Comparison of ENCODE assay signal across 9 cellular contexts in genomic region chr6:132483779-132484679, GRCh38. TPM values are rescaled to one million over a fixed set of nuclear protein-coding genes. Genes with fewer than 3 reads are reported as not detected.
DNase-seq lines count a peak whose midpoint lies in the region; ATAC-seq, FAIRE-seq and TF ChIP-seq lines count a peak whose summit lies in the region.
"Had no signal": no experiment of that assay in that cellular context is flagged by ENCODE, and none has a peak within 500 bp of the region (broad histone marks: within the 10 kb centered on the region; RNA-seq: fewer than 3 reads in every experiment).

No MANE protein-coding gene starts in this region.

- H3K79me2 ChIP-seq in Karpas-422 (ENCODE audit: low read length) = peaks cover 95% of the 10 kb centered on the region
- peaks cover 75% of the 10 kb centered on the region for H3K79me2 ChIP-seq in GM12878 (ENCODE audit: control insufficient read depth, insufficient read depth, low read length)

- H3K4me3 Mint-ChIP-seq in activated CD4-positive, alpha-beta T cell treated with anti-CD3 and anti-CD28 coated beads for 36 hours = no peak overlapping the region

- FAIRE-seq in GM12878 (lab: Jason Lieb, UNC) = peak; percentile 47

- H3K27me3 Mint-ChIP-seq in activated CD4-positive, alpha-beta T cell treated with anti-CD3 and anti-CD28 coated beads for 36 hours = no peaks in the 10 kb centered on the region

- H3K36me3 ChIP-seq in Karpas-422 (ENCODE audit: insufficient read depth, low read length) = peaks cover 49% of the 10 kb centered on the region
- peaks cover 2 to 18% of the 10 kb centered on the region in 2 experiments for H3K36me3 ChIP-seq in GM12878 (ENCODE audit: control insufficient read depth in 2 of 2, insufficient read depth in 2 of 2, low read length in 1 of 2)
- H3K36me3 ChIP-seq in iPS DF 6.9 (ENCODE audit: control insufficient read depth, insufficient read depth, low read length) = no peaks in the 10 kb centered on the region

- in situ Hi-C loops in GM12878 (cut with MboI) = loop anchor here (5.0 to 10.0 kb wide), 3 partner anchors 179 to 567 kb away; no protein-coding TSS in a partner anchor

- H3K27me3 ChIP-seq in Karpas-422 (ENCODE audit: low read length) = no peaks in the 10 kb centered on the region
- no peaks in the 10 kb centered on the region for H3K27me3 ChIP-seq in GM12878 (replicated peaks in 1 of 2; ENCODE audit: control insufficient read depth in 2 of 2, insufficient read depth in 2 of 2, low read length in 1 of 2)
- H3K27me3 ChIP-seq in iPS DF 6.9 (ENCODE audit: control insufficient read depth, insufficient read depth, low read length) = no peaks in the 10 kb centered on the region

- CTCF ChIA-PET in activated CD4-positive, alpha-beta T cell treated with anti-CD3 and anti-CD28 coated beads for 36 hours (lab: Charles Lee) = interaction anchor here (0.7 to 10.5 kb wide), 22 partner anchors 9 to 217 kb away, joined by 3 to 228 read pairs (median 5); partner anchors contain the start of gene STX7
- CTCF ChIA-PET in GM12878 (lab: Yijun Ruan, JAX) = interaction anchor here (0.7 to 11.0 kb wide), 39 partner anchors 9 to 339 kb away, joined by 3 to 263 read pairs (median 4); partner anchors contain the start of gene STX7

- TF ChIP-seq EP300 in GM12878 (IDR thresholded peaks at IDR 0.05; ENCODE audit: borderline replicate concordance in 1 of 2, control insufficient read depth in 1 of 2, low read depth in 2 of 2, low read length in 2 of 2) = no peak

- TF ChIP-seq RAD21 in GM12878 (IDR thresholded peaks at IDR 0.05; ENCODE audit: insufficient read depth, low read depth, low read length) = peak; percentile 92

- peak overlapping the region; percentile 35 for H3K4me3 ChIP-seq in Karpas-422 (ENCODE audit: low read length)
- H3K4me3 ChIP-seq in GM12878 = no peak overlapping the region
- no peak overlapping the region for H3K4me3 ChIP-seq in iPS DF 6.9 (ENCODE audit: low read length)

- no peaks in the 10 kb centered on the region for H3K9me3 Mint-ChIP-seq in activated CD4-positive, alpha-beta T cell treated with anti-CD3 and anti-CD28 coated beads for 36 hours (ENCODE audit: low read depth)

- no peaks in the 10 kb centered on the region for H3K9me2 ChIP-seq in Karpas-422 (replicated peaks; ENCODE audit: insufficient read depth, low read length)

- BruUV-seq in GM12878 (replicated peaks; lab: Mats Ljungman, UMichigan) = no TSS peak

- peaks cover 4% of the 10 kb centered on the region for H3K36me3 Mint-ChIP-seq in activated CD4-positive, alpha-beta T cell treated with anti-CD3 and anti-CD28 coated beads for 36 hours (ENCODE audit: low read depth)

- H3K9me3 ChIP-seq in Karpas-422 (ENCODE audit: low read length) = peaks cover 3% of the 10 kb centered on the region
- H3K9me3 ChIP-seq in GM12878 (replicated peaks; ENCODE audit: control insufficient read depth, insufficient read depth, low read length) = no peaks in the 10 kb centered on the region; the same call in 1 of the 3 replicates
- no peaks in the 10 kb centered on the region for H3K9me3 ChIP-seq in iPS DF 6.9 (ENCODE audit: control insufficient read depth, insufficient read depth, low read length)

- peak; percentile 55 for DNase-seq in activated CD4-positive, alpha-beta T cell treated with anti-CD3 and anti-CD28 coated beads for 36 hours
- no peak for DNase-seq in activated CD4-positive, alpha-beta T cell treated with anti-CD3 and anti-CD28 coated beads for 1 hour
- peak; percentile 93 for DNase-seq in Karpas-422
- peak; percentile 71 for DNase-seq in RPMI7951 (ENCODE audit: low read depth)
- DNase-seq in GM12878 (ENCODE audit: low read depth, low spot score) = peak; percentile 37
- peak; percentile 22 for DNase-seq in iPS DF 6.9 (ENCODE audit: low read depth, low spot score)
- peak; percentile 23 to 52 for DNase-seq in stimulated activated CD4-positive, alpha-beta T cell treated with anti-CD3 and anti-CD28 coated beads, Interleukin-2, amount 100 ng/mL, for 24 hours

- intact Hi-C loops in activated CD4-positive, alpha-beta T cell treated with anti-CD3 and anti-CD28 coated beads for 36 hours (cut with DNase I, micrococcal nuclease) = loop anchor here (1.0 to 10.0 kb wide), 5 partner anchors 82 to 567 kb away; partner anchors contain the start of gene MOXD1 (in 1 of the 2)
- intact Hi-C loops in GM12878 (cut with micrococcal nuclease; ENCODE audit: unreplicated experiment) = loop anchor here (1.0 to 10.0 kb wide), 4 partner anchors 117 to 569 kb away; no protein-coding TSS in a partner anchor

- H3K27ac ChIP-seq in Karpas-422 (ENCODE audit: low read length) (peak overlapping the region; percentile 88), GM12878 (ENCODE audit: control insufficient read depth, insufficient read depth) (no peak overlapping the region), iPS DF 6.9 (ENCODE audit: low read length) (no peak overlapping the region)

- TF ChIP-seq POLR2A in GM12878 (IDR thresholded peaks at IDR 0.05; ENCODE audit: low read depth, low read length) = no peak

- peaks cover 56% of the 10 kb centered on the region for H3K4me1 ChIP-seq in Karpas-422 (ENCODE audit: low read length)
- H3K4me1 ChIP-seq in GM12878 (ENCODE audit: control insufficient read depth, insufficient read depth, low read length) = peaks cover 31% of the 10 kb centered on the region
- H3K4me1 ChIP-seq in iPS DF 6.9 (ENCODE audit: control insufficient read depth, insufficient read depth, low read length) = no peaks in the 10 kb centered on the region

- WGBS in GM12878 (ENCODE audit: insufficient coverage, insufficient replicate concordance, low lambda C conversion rate, missing lambda C conversion rate) = 17% methylated on average over 9 of the region's 9 CpGs
- no CpG with 5 or more reads among the region's 9 CpGs for WGBS in iPS DF 6.9 (ENCODE audit: insufficient coverage, insufficient read length)

- SMC1A ChIA-PET in GM12878 (lab: Charles Lee; ENCODE audit: uncharacterized antibody, unreplicated experiment) = interaction anchor here (0.5 to 8.8 kb wide), 31 partner anchors 9 to 215 kb away, joined by 3 to 121 read pairs (median 3); partner anchors contain the start of gene STX7

- POLR2A ChIA-PET in activated CD4-positive, alpha-beta T cell treated with anti-CD3 and anti-CD28 coated beads for 36 hours (lab: Charles Lee) = interaction anchor here (0.6 kb wide), 1 partner anchor 1459 kb away, joined by 3 read pairs; no protein-coding TSS in a partner anchor
- POLR2A ChIA-PET in GM12878 (lab: Charles Lee) = interaction anchor here (0.8 to 1.8 kb wide), 2 partner anchors 12 to 29 kb away, joined by 3 to 6 read pairs; partner anchors contain the start of gene STX7

- H2AFZ ChIP-seq in Karpas-422 (ENCODE audit: low read length) = no peak overlapping the region
- H2AFZ ChIP-seq in GM12878 (ENCODE audit: control insufficient read depth, low read depth, low read length) = no peak overlapping the region

- H3K4me2 ChIP-seq in Karpas-422 (ENCODE audit: low read depth, low read length, poor library complexity, severe bottlenecking) (peak overlapping the region; percentile 61), GM12878 (ENCODE audit: control insufficient read depth, insufficient read depth) (no peak overlapping the region)

- H3K4me1 Mint-ChIP-seq in activated CD4-positive, alpha-beta T cell treated with anti-CD3 and anti-CD28 coated beads for 36 hours = peaks cover 22% of the 10 kb centered on the region

- RAD21 ChIA-PET in GM12878 (lab: Charles Lee; ENCODE audit: unreplicated experiment) = interaction anchor here (0.7 to 9.7 kb wide), 21 partner anchors 9 to 1471 kb away, joined by 3 to 77 read pairs (median 4); partner anchors contain the start of gene STX7

- no peak overlapping the region for H3K27ac Mint-ChIP-seq in activated CD4-positive, alpha-beta T cell treated with anti-CD3 and anti-CD28 coated beads for 36 hours

- peak; percentile 47 to 74 (median 60); a peak in 5 of 6 replicates for TF ChIP-seq CTCF in GM12878 (IDR thresholded peaks at IDR 0.05 in 2 of 3, conservative IDR thresholded peaks at IDR 0.05 in 1 of 3; ENCODE audit: control insufficient read depth in 2 of 3, extremely low read depth in 1 of 3, insufficient read depth in 1 of 3, low read depth in 3 of 3, low read length in 3 of 3)

- H4K20me1 ChIP-seq in Karpas-422 (ENCODE audit: insufficient read depth, low read depth, low read length) = 0 out of 2 replicates have a peak, but pooled peaks cover 4% of the 10 kb centered on the region
- H4K20me1 ChIP-seq in GM12878 (ENCODE audit: control insufficient read depth, insufficient read depth) = peaks cover 3% of the 10 kb centered on the region

- peak overlapping the region; percentile 46 for H3K9ac ChIP-seq in Karpas-422 (ENCODE audit: low read length)
- no peak overlapping the region for H3K9ac ChIP-seq in GM12878 (ENCODE audit: control insufficient read depth, insufficient read depth, low read length)

- peak; percentile 55 for ATAC-seq in activated CD4-positive, alpha-beta T cell treated with anti-CD3 and anti-CD28 coated beads for 36 hours
- ATAC-seq in GM21825 (IDR thresholded peaks at IDR 0.05; ENCODE audit: unreplicated experiment) (peak; percentile 76), GM12878 (peak; percentile 93)

RNA-seq across cellular contexts. Expression of gene STX7, which starts 28.9 kb away (rescaled TPM):
- 10 to 100 TPM; 13.3 to 20.3 TPM for total RNA-seq in activated CD4-positive, alpha-beta T cell treated with anti-CD3 and anti-CD28 coated beads for 36 hours
- total RNA-seq in Karpas-422 (2014; rRNA removed; shearing (Covaris generic); ENCODE audit: low replicate concordance) = 38.5 and 39.7 TPM in 2 replicates
- total RNA-seq in RPMI7951 (2014; rRNA removed; shearing (Covaris generic)) = 24.3 and 27.2 TPM in 2 replicates
- 94.1 and 97.1 TPM in 2 replicates for total RNA-seq in GM12878 (2013; cell fraction: nucleolus; rRNA removed)
- total RNA-seq in GM12878 (2014; rRNA removed) (28.8 and 33.4 TPM in 2 replicates), GM12878 (2014; rRNA removed; fragmentation: Illumina TruSeq; extraction: Trizol) (44.2 and 50.1 TPM in 2 replicates), GM12878 (2021) (57.9 and 60.8 TPM in 2 replicates)
- polyA plus RNA-seq in GM12878 (2011; ENCODE audit: low read depth) = 17.1 TPM
- polyA plus RNA-seq in GM12878 (2011; rRNA removed) (75.5 and 95.5 TPM in 2 replicates), GM12878 (2014; fragmentation: Illumina TruSeq; extraction: Trizol) (66.1 and 70.2 TPM in 2 replicates), GM12878 (2014; fragmentation: Nextera tagmentation; extraction: Ambion mirVana) (10 to 100 TPM; 26.5 to 30.7 TPM), GM12878 (2014; rRNA removed) (38.6 and 40.0 TPM in 2 replicates), GM12878 (2016; fragmentation: Nextera tagmentation; extraction: Ambion mirVana) (10 to 100 TPM; 52.5 to 58.1 TPM)
- 23.5 and 24.8 TPM in 2 replicates for polyA plus RNA-seq in GM12878 (2011; cell fraction: cytosol; rRNA removed)
- polyA plus RNA-seq in GM12878 (2011; cell fraction: nucleus; rRNA removed) = 41.1 and 47.0 TPM in 2 replicates
- polyA plus RNA-seq in GM12878 (2012) = 23.6 and 39.4 TPM in 2 replicates
- 33.6 and 41.0 TPM in 2 replicates for polyA minus RNA-seq in GM12878 (2011; rRNA and poly(A)+ RNA removed)
- 24.6 and 27.8 TPM in 2 replicates for polyA minus RNA-seq in GM12878 (2011; cell fraction: cytosol; rRNA and poly(A)+ RNA removed)
- polyA minus RNA-seq in GM12878 (2011; cell fraction: nucleus; rRNA and poly(A)+ RNA removed) = 60.2 and 102 TPM in 2 replicates

RNA-seq across cellular contexts. Expression of gene TAAR9, which starts 54.0 kb away (rescaled TPM):
- not detected for total RNA-seq in activated CD4-positive, alpha-beta T cell treated with anti-CD3 and anti-CD28 coated beads for 36 hours
- not detected in 2 replicates for total RNA-seq in Karpas-422 (2014; rRNA removed; shearing (Covaris generic); ENCODE audit: low replicate concordance)
- total RNA-seq in RPMI7951 (2014; rRNA removed; shearing (Covaris generic)) = not detected in 2 replicates
- total RNA-seq in GM12878 (2013; cell fraction: nucleolus; rRNA removed) = not detected in 2 replicates
- total RNA-seq in GM12878 (2014; rRNA removed) (not detected in 2 replicates), GM12878 (2014; rRNA removed; fragmentation: Illumina TruSeq; extraction: Trizol) (not detected in 2 replicates), GM12878 (2021) (not detected in 2 replicates)
- polyA plus RNA-seq in GM12878 (2011; ENCODE audit: low read depth) = not detected
- polyA plus RNA-seq in GM12878 (2011; rRNA removed) (not detected in 2 replicates), GM12878 (2014; fragmentation: Illumina TruSeq; extraction: Trizol) (not detected in 2 replicates), GM12878 (2014; fragmentation: Nextera tagmentation; extraction: Ambion mirVana) (not detected), GM12878 (2014; rRNA removed) (not detected in 2 replicates), GM12878 (2016; fragmentation: Nextera tagmentation; extraction: Ambion mirVana) (not detected)
- polyA plus RNA-seq in GM12878 (2011; cell fraction: cytosol; rRNA removed) = not detected in 2 replicates
- not detected in 2 replicates for polyA plus RNA-seq in GM12878 (2011; cell fraction: nucleus; rRNA removed)
- not detected in 2 replicates for polyA plus RNA-seq in GM12878 (2012)
- not detected in 2 replicates for polyA minus RNA-seq in GM12878 (2011; rRNA and poly(A)+ RNA removed)
- not detected in 2 replicates for polyA minus RNA-seq in GM12878 (2011; cell fraction: cytosol; rRNA and poly(A)+ RNA removed)
- not detected in 2 replicates for polyA minus RNA-seq in GM12878 (2011; cell fraction: nucleus; rRNA and poly(A)+ RNA removed)
- total RNA-seq: mononuclear cell had no signal
